Comparison of ENCODE assay signal across 8 cellular contexts in genomic region chr20:36384022-36384619, GRCh38.
DNase-seq lines count a peak whose midpoint lies in the region; ATAC-seq, FAIRE-seq and TF ChIP-seq lines count a peak whose summit lies in the region.

No MANE protein-coding gene starts in this region.

- DNase-seq in H54 (ENCODE audit: insufficient read length, low spot score) = peak; percentile 62
- DNase-seq in OCI-M1 (lab: John Stamatoyannopoulos, UW) = peak; percentile 77
- peak; percentile 77 to 91 (median 82) for DNase-seq in K562 (ENCODE audit: extremely low read depth in 1 of 4, low spot score in 3 of 4)
- DNase-seq in neural crest cell (ENCODE audit: low read depth, low spot score) = peak; percentile 72
- DNase-seq in NCI-H1436 treated with DMSO at 0.1 percent for 48 hours (lab: John Stamatoyannopoulos, UW) = no peak
- no peak for DNase-seq in NCI-H2196 treated with DMSO at 0.1 percent for 48 hours (lab: John Stamatoyannopoulos, UW; ENCODE audit: unreplicated experiment)
- DNase-seq in NCI-H2227 (lab: John Stamatoyannopoulos, UW; ENCODE audit: unreplicated experiment) = no peak

- H3K4me1 ChIP-seq in K562 (replicated peaks in 1 of 2; ENCODE audit: control insufficient read depth in 2 of 2, insufficient read depth in 2 of 2, low read length in 2 of 2) = no peaks in the 10 kb centered on the region

- peak; percentile 66 to 69 (median 69) for TF ChIP-seq CTCF in K562 (IDR thresholded peaks at IDR 0.05 in 2 of 3, conservative IDR thresholded peaks at IDR 0.05 in 1 of 3; ENCODE audit: insufficient read depth in 2 of 3, low read depth in 1 of 3, low read length in 3 of 3)
- peak; percentile 26 for TF ChIP-seq CTCF in neural crest cell (conservative IDR thresholded peaks at IDR 0.05)

- H3K36me3 ChIP-seq in K562 (ENCODE audit: control insufficient read depth, insufficient read depth, low read length) = no peaks in the 10 kb centered on the region

- H3K9ac ChIP-seq in K562 (ENCODE audit: insufficient read depth in 1 of 2, low read depth in 2 of 2, low read length in 2 of 2) = no peak overlapping the region

- no peak overlapping the region for H3K4me2 ChIP-seq in K562 (ENCODE audit: insufficient read depth, low read length)

- no peaks in the 10 kb centered on the region for H3K9me1 ChIP-seq in K562 (ENCODE audit: control insufficient read depth, insufficient read depth, low read length)

- no peak overlapping the region for H3K4me3 ChIP-seq in K562

- no peak overlapping the region for H3K27ac Mint-ChIP-seq in neural crest cell (ENCODE audit: unreplicated experiment)

- no peak overlapping the region for H3K4me3 Mint-ChIP-seq in neural crest cell

- H3K4me1 Mint-ChIP-seq in neural crest cell = no peaks in the 10 kb centered on the region

- H3K27me3 Mint-ChIP-seq in neural crest cell (ENCODE audit: low read depth) = peaks cover 48% of the 10 kb centered on the region

- BruUV-seq in K562 (replicated peaks; lab: Mats Ljungman, UMichigan) = no TSS peak

- CTCF ChIA-PET in K562 (lab: Yijun Ruan, JAX; ENCODE audit: low intra/inter-chr PET ratio) = interaction anchor here (0.6 kb wide), 1 partner anchor 483 kb away, joined by 8 read pairs; no protein-coding TSS in a partner anchor

- in situ Hi-C loops in K562 (cut with MboI) = no loop called here

- TF ChIP-seq EP300 in K562 (IDR thresholded peaks at IDR 0.05; ENCODE audit: low read length) = no peak

- no peaks in the 10 kb centered on the region for H4K20me1 ChIP-seq in K562 (replicated peaks; ENCODE audit: control insufficient read depth, insufficient read depth, low read length)

- no peaks in the 10 kb centered on the region for H3K9me3 Mint-ChIP-seq in neural crest cell

- H3K9me3 ChIP-seq in K562 (replicated peaks; ENCODE audit: control insufficient read depth, insufficient read depth, low read depth, low read length) = no peaks in the 10 kb centered on the region

- no peak overlapping the region for H2AFZ ChIP-seq in K562 (ENCODE audit: low read depth, low read length)

- H3K27ac ChIP-seq in K562 (ENCODE audit: extremely low read depth, low read depth, low read length) = no peak overlapping the region

- 0% methylated on average over 6 of the region's 6 CpGs for WGBS in K562 (ENCODE audit: insufficient coverage, low coverage, missing lambda C conversion rate)

- no peaks in the 10 kb centered on the region for H3K36me3 Mint-ChIP-seq in neural crest cell (ENCODE audit: low read depth)

- POLR2A ChIA-PET in K562 (lab: Yijun Ruan, JAX) = interaction anchor here (0.5 to 1.1 kb wide), 3 partner anchors 15 to 137 kb away, joined by 3 to 4 read pairs (median 3); no protein-coding TSS in a partner anchor

- intact Hi-C loops in K562 (cut with micrococcal nuclease) = no loop called here

- ATAC-seq in K562 = peak; percentile 96
- no peak for ATAC-seq in HG02981 (IDR thresholded peaks at IDR 0.05; ENCODE audit: unreplicated experiment)

- no peaks in the 10 kb centered on the region for H3K79me2 ChIP-seq in K562 (ENCODE audit: control insufficient read depth, insufficient read depth, low read length)

- peak in 1 of 2 experiments; percentile 45; a peak in 2 of 4 replicates for TF ChIP-seq RAD21 in K562 (CRISPR knock-in tag; conservative IDR thresholded peaks at IDR 0.05 in 1 of 2, IDR thresholded peaks at IDR 0.05 in 1 of 2)

- FAIRE-seq in H54 (lab: Jason Lieb, UNC) = no peak
- FAIRE-seq in K562 (lab: Jason Lieb, UNC) = peak; percentile 88

- TF ChIP-seq POLR2A in H54 (IDR thresholded peaks at IDR 0.05; ENCODE audit: low read depth, low read length) (no peak), K562 (conservative IDR thresholded peaks at IDR 0.05) (no peak)

- peaks cover 2 to 16% of the 10 kb centered on the region in 2 experiments; a peak in 3 of 5 replicates for H3K27me3 ChIP-seq in K562 (ENCODE audit: control insufficient read depth in 2 of 2, insufficient read depth in 2 of 2, low read length in 2 of 2)

TF ChIP-seq in K562, 482 proteins besides CTCF, POLR2A, EP300 and RAD21 (continues in another document):
- peak; percentile 38; the same call in 1 of the 2 replicates for TF ChIP-seq DIDO1 (tag; IDR thresholded peaks at IDR 0.05; ENCODE audit: low read depth)
- peak in 1 of 3 experiments; percentile 72; a peak in 2 of 6 replicates for TF ChIP-seq ZBTB11 (CRISPR knock-in tag; IDR thresholded peaks at IDR 0.05)
- peak; percentile 96 for TF ChIP-seq ZBTB40 (IDR thresholded peaks at IDR 0.05)
- TF ChIP-seq ZBTB40 (CRISPR knock-in tag; IDR thresholded peaks at IDR 0.05) = peak; percentile 87
- TF ChIP-seq FOXJ3 (CRISPR knock-in tag; IDR thresholded peaks at IDR 0.05) = peak; percentile 94

Comparison
In these comparisons a context has a peak if more than half of its experiments do, and no peak if none do; other contexts are left out.
1. DNase-seq: peak in H54 (single experiment), OCI-M1 (single experiment), K562 (4 of 4) and neural crest cell (single experiment); none in NCI-H1436 treated with DMSO at 0.1 percent for 48 hours (single experiment), NCI-H2196 treated with DMSO at 0.1 percent for 48 hours (single experiment) and NCI-H2227 (single experiment).